In the genomic region with DNA sequence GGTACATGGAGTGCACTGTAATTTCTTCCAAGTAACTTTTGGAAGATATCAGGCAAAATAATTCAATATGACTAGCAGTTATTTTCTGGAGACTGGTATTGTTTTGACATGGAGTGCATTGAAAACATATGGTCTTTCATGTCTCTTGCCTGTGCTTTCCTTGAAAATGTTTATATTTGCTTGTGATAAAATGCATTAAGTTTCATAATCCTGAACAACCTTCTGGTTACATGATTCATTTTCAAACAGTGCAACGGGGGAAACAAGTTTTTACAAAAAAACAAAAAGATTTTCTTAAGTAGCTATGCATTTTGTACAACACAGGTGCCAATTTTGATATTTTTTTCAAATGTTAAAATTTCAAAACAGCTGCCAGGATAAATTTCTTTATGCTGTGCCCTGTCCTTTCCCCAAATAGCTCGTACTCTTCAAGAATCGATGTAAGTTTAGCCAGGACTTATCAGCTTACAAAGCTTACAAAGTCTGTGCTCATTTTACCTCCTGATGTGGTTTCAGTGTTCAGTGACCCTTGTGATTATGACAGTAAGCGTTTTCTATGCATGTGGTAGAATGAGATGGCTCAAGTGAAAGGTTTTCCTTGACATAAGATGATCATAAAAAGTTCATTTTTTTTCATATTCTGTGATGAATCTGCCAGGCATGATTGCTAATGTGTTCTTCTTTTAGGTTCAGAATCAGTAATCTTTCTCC, we compare ENCODE assay signal across 14 cellular contexts.
DNase-seq lines count a peak whose midpoint lies in the region; ATAC-seq and TF ChIP-seq lines count a peak whose summit lies in the region.
"Had no signal": no experiment of that assay in that cellular context is flagged by ENCODE, and none has a peak within 500 bp of the region (broad histone marks: within the 10 kb centered on the region; RNA-seq: fewer than 3 reads in every experiment).

No MANE protein-coding gene starts in this region.

- no peaks in the 10 kb centered on the region for H4K20me1 ChIP-seq in OCI-LY1 (ENCODE audit: insufficient read depth, low read length)

- no peak overlapping the region for H3K9ac ChIP-seq in OCI-LY1 (ENCODE audit: low read length)
- no peak overlapping the region for H3K9ac ChIP-seq in trophoblast cell (ENCODE audit: low read length)

- H3K4me3 ChIP-seq in CD8-positive, alpha-beta T cell (ENCODE audit: low read depth, low read length), result no peak overlapping the region
- H3K4me3 ChIP-seq in OCI-LY1 (ENCODE audit: low read depth, low read length, poor library complexity, severe bottlenecking) (no peak overlapping the region), fibroblast of the aortic adventitia (ENCODE audit: low read depth, low read length) (no peak overlapping the region), trophoblast cell (ENCODE audit: low read depth, low read length) (no peak overlapping the region)
- H3K4me3 ChIP-seq: left ventricle myocardium inferior had no signal

- H3F3A ChIP-seq in OCI-LY1 (ENCODE audit: insufficient read depth, low read length), result no peaks in the 10 kb centered on the region

- H3K4me1 ChIP-seq in CD8-positive, alpha-beta T cell (ENCODE audit: insufficient read depth, low read length), result peaks cover 30% of the 10 kb centered on the region
- H3K4me1 ChIP-seq in OCI-LY1 (ENCODE audit: insufficient read depth, low read length, severe bottlenecking), result peaks cover 36% of the 10 kb centered on the region
- H3K4me1 ChIP-seq in trophoblast cell (ENCODE audit: control insufficient read depth in 1 of 2, insufficient read depth in 2 of 2, low read length in 2 of 2), result no peaks in the 10 kb centered on the region
- H3K4me1 ChIP-seq: left ventricle myocardium inferior had no signal

- H2BK12ac ChIP-seq in trophoblast cell (ENCODE audit: low read length), result no peak overlapping the region

- peaks cover 66% of the 10 kb centered on the region for H3K4me1 Mint-ChIP-seq in CD8-positive, alpha-beta T cell (ENCODE audit: low read depth)

- H3K27me3 ChIP-seq in CD8-positive, alpha-beta T cell (ENCODE audit: insufficient read depth, low read length), result no peaks in the 10 kb centered on the region
- H3K27me3 ChIP-seq in OCI-LY1 (ENCODE audit: insufficient read depth, low read length) (no peaks in the 10 kb centered on the region), trophoblast cell (ENCODE audit: insufficient read depth, low read length) (no peaks in the 10 kb centered on the region)
- H3K27me3 ChIP-seq: foreskin keratinocyte had no signal

- WGBS in trophoblast cell (ENCODE audit: extremely low coverage, insufficient coverage, insufficient read length), result no CpG with 5 or more reads among the region's 4 CpGs

- CTCF ChIA-PET in CD8-positive, alpha-beta T cell (lab: Charles Lee), result interaction anchor here (1.0 to 1.4 kb wide), 6 partner anchors 9 to 292 kb away, joined by 3 to 5 read pairs (median 4); partner anchors contain the start of gene ITGA4

- no peak for DNase-seq in CD8-positive, alpha-beta T cell
- DNase-seq in fibroblast of the aortic adventitia (ENCODE audit: low read depth) (peak; percentile 58), trophoblast cell (no peak), globus pallidus (ENCODE audit: low spot score) (no peak)
- DNase-seq in stimulated activated naive CD8-positive, alpha-beta T cell treated with anti-CD3 and anti-CD28 coated beads, Interleukin-15, Interleukin-2, amounts not matched to agents 100 U/mL and 50 U/mL, for 24 hours, result no peak
- DNase-seq: activated CD4-positive, alpha-beta T cell treated with anti-CD3 and anti-CD28 coated beads, Interleukin-2, amount 10 ng/mL, durations not matched to agents 24 days and 14 days; left ventricle myocardium inferior; NCI-H187 treated with DMSO at 0.1 percent for 48 hours; right cardiac atrium had no signal

- no peak overlapping the region for H3K14ac ChIP-seq in trophoblast cell (ENCODE audit: low read length)

- H3K27ac ChIP-seq in CD8-positive, alpha-beta T cell (ENCODE audit: low read depth, low read length), result no peak overlapping the region
- H3K27ac ChIP-seq in OCI-LY1 (ENCODE audit: low read depth, low read length, poor library complexity, severe bottlenecking) (no peak overlapping the region), trophoblast cell (ENCODE audit: low read depth, low read length) (no peak overlapping the region)
- H3K27ac ChIP-seq: foreskin keratinocyte, left ventricle myocardium inferior had no signal

- no peak overlapping the region; the same call in 1 of the 2 replicates for H3K4me2 ChIP-seq in OCI-LY1 (ENCODE audit: low read length)
- H3K4me2 ChIP-seq in trophoblast cell (ENCODE audit: low read length), result no peak overlapping the region

- TF ChIP-seq CTCF in CD8-positive, alpha-beta T cell (IDR thresholded peaks at IDR 0.05), result no peak
- no peak for TF ChIP-seq CTCF in OCI-LY1 (IDR thresholded peaks at IDR 0.05; ENCODE audit: low read length)
- no peak for TF ChIP-seq CTCF in fibroblast of the aortic adventitia (IDR thresholded peaks at IDR 0.05; ENCODE audit: insufficient read depth, low read length)

- H2AK5ac ChIP-seq in trophoblast cell (ENCODE audit: low read length), result no peak overlapping the region

- H3K36me3 Mint-ChIP-seq in CD8-positive, alpha-beta T cell, result peaks cover 19% of the 10 kb centered on the region

- 0 out of 2 replicates have a peak overlapping the region, but pooled peaks have one; percentile 43 for H2AFZ ChIP-seq in OCI-LY1 (ENCODE audit: low read length)
- H2AFZ ChIP-seq in trophoblast cell (ENCODE audit: insufficient read depth, low read length, poor library complexity), result no peak overlapping the region

- H3K27me3 Mint-ChIP-seq in CD8-positive, alpha-beta T cell (ENCODE audit: low read depth), result no peaks in the 10 kb centered on the region
- H3K27me3 Mint-ChIP-seq: activated CD4-positive, alpha-beta T cell treated with anti-CD3 and anti-CD28 coated beads, Interleukin-2, amount 10 ng/mL, durations not matched to agents 24 days and 14 days had no signal

- H3K27ac Mint-ChIP-seq in CD8-positive, alpha-beta T cell, result peak overlapping the region; percentile 69
- H3K27ac Mint-ChIP-seq: activated CD4-positive, alpha-beta T cell treated with anti-CD3 and anti-CD28 coated beads, Interleukin-2, amount 10 ng/mL, durations not matched to agents 24 days and 14 days had no signal

- H3K79me2 ChIP-seq in OCI-LY1 (ENCODE audit: insufficient read depth, low read length) (no peaks in the 10 kb centered on the region), trophoblast cell (ENCODE audit: control insufficient read depth, insufficient read depth, low read length, poor library complexity) (no peaks in the 10 kb centered on the region)

- no peaks in the 10 kb centered on the region for H3K79me1 ChIP-seq in trophoblast cell (ENCODE audit: low read length)

- no peak overlapping the region for H4K12ac ChIP-seq in trophoblast cell (ENCODE audit: low read depth, low read length)

- H3K23ac ChIP-seq in trophoblast cell (ENCODE audit: low read length), result no peak overlapping the region

- no peak for ATAC-seq in CD8-positive, alpha-beta T cell
- ATAC-seq in GM21447 (IDR thresholded peaks at IDR 0.05; ENCODE audit: unreplicated experiment) (peak; percentile 53), GM19328 (IDR thresholded peaks at IDR 0.05; ENCODE audit: unreplicated experiment) (no peak)
- no peak for ATAC-seq in stimulated activated naive CD8-positive, alpha-beta T cell treated with anti-CD3 and anti-CD28 coated beads, Interleukin-15, Interleukin-2, amounts not matched to agents 100 U/mL and 50 U/mL, for 24 hours
- ATAC-seq: foreskin keratinocyte, right cardiac atrium, Right ventricle myocardium inferior had no signal

- H3K9me3 Mint-ChIP-seq in CD8-positive, alpha-beta T cell, result peaks cover 5% of the 10 kb centered on the region

- H4K91ac ChIP-seq in trophoblast cell (ENCODE audit: low read depth, low read length), result no peak overlapping the region

- intact Hi-C loops in CD8-positive, alpha-beta T cell (cut with DNase I, micrococcal nuclease), result loop anchor here in 1 of 2 experiments (5.0 kb wide), 1 partner anchor 33 kb away; no protein-coding TSS in a partner anchor

- no peaks in the 10 kb centered on the region for H3K9me2 ChIP-seq in OCI-LY1 (ENCODE audit: low read depth, low read length)

- POLR2A ChIA-PET in CD8-positive, alpha-beta T cell (lab: Charles Lee), result interaction anchor here (1.3 kb wide), 1 partner anchor 29 kb away, joined by 3 read pairs; no protein-coding TSS in a partner anchor

- H3K9me3 ChIP-seq in CD8-positive, alpha-beta T cell (ENCODE audit: low read length), result no peaks in the 10 kb centered on the region
- H3K9me3 ChIP-seq in OCI-LY1 (ENCODE audit: low read length) (no peaks in the 10 kb centered on the region), trophoblast cell (ENCODE audit: insufficient read depth, low read depth, low read length) (peaks cover 2% of the 10 kb centered on the region)
- H3K9me3 ChIP-seq: left ventricle myocardium inferior had no signal

- no peak overlapping the region for H4K8ac ChIP-seq in trophoblast cell (ENCODE audit: low read depth, low read length)

- H2BK5ac ChIP-seq in trophoblast cell (ENCODE audit: low read depth, low read length, poor library complexity), result no peak overlapping the region

- H3K36me3 ChIP-seq in CD8-positive, alpha-beta T cell (ENCODE audit: insufficient read depth, low read length), result no peaks in the 10 kb centered on the region
- no peaks in the 10 kb centered on the region for H3K36me3 ChIP-seq in OCI-LY1 (ENCODE audit: insufficient read depth, low read length)
- H3K36me3 ChIP-seq in trophoblast cell (ENCODE audit: control insufficient read depth in 1 of 2, insufficient read depth in 2 of 2, low read length in 2 of 2), result no peaks in the 10 kb centered on the region
- H3K36me3 ChIP-seq: left ventricle myocardium inferior had no signal

- no peak overlapping the region for H3K4ac ChIP-seq in trophoblast cell (ENCODE audit: low read depth, low read length)

- H2BK120ac ChIP-seq in trophoblast cell (ENCODE audit: insufficient read depth, low read length, poor library complexity), result no peak overlapping the region

- peak overlapping the region; percentile 47 for H3K4me3 Mint-ChIP-seq in CD8-positive, alpha-beta T cell
- H3K4me3 Mint-ChIP-seq: activated CD4-positive, alpha-beta T cell treated with anti-CD3 and anti-CD28 coated beads, Interleukin-2, amount 10 ng/mL, durations not matched to agents 24 days and 14 days had no signal

- no peak overlapping the region for H3K18ac ChIP-seq in trophoblast cell (ENCODE audit: low read length)
